Comparison of ENCODE assay signal across 12 cellular contexts in the genomic region with DNA sequence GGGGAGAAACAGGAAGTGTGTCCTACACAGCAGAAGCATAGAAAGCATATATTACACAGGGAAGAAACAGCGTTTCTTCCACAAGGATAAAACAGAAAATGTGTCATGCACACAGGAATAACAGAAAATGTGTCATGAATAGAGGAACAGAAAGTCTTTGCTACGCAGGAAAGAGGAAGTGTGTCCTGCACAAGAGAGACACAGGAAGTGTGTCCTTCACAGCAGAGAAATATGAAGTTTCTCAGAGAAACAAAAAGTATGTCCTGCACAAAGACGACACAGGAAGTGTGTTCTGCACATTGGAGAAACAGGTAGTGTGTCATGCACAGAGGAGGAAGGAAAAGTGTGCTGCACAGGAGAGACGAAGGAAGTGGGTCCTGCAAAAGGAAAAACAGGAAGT.
"Had no signal": no experiment of that assay in that cellular context is flagged by ENCODE, and none has a peak within 500 bp of the region (broad histone marks: within the 10 kb centered on the region; RNA-seq: fewer than 3 reads in every experiment).

No MANE protein-coding gene starts in this region.

- ATAC-seq: esophagus mucosa; mucosa of descending colon; naive thymus-derived CD4-positive, alpha-beta T cell had no signal

- H3K27me3 ChIP-seq: cardiac muscle cell, ovary, thyroid gland had no signal

- H3K27ac Mint-ChIP-seq: naive thymus-derived CD4-positive, alpha-beta T cell; T-helper 2 cell treated with Interferon-gamma antibody and Interleukin-4, amounts not matched to agents 5 μg/mL and 100 μg/mL, for 36 hours had no signal

- H3K4me1 ChIP-seq: thyroid gland had no signal

- H3K27ac ChIP-seq: cardiac muscle cell, ovary, thyroid gland had no signal

- H3K9me3 ChIP-seq: ovary, thyroid gland had no signal

- H3K36me3 ChIP-seq: cardiac muscle cell, ovary, thyroid gland had no signal

- H3K27me3 Mint-ChIP-seq: naive thymus-derived CD4-positive, alpha-beta T cell had no signal

- H3K4me3 Mint-ChIP-seq: naive thymus-derived CD4-positive, alpha-beta T cell; T-helper 2 cell treated with Interferon-gamma antibody and Interleukin-4, amounts not matched to agents 5 μg/mL and 100 μg/mL, for 36 hours had no signal

- DNase-seq: activated CD4-positive, alpha-beta T cell treated with anti-CD3 and anti-CD28 coated beads for 1 hour; activated CD4-positive, alpha-beta T cell treated with anti-CD3 and anti-CD28 coated beads, Interleukin-2, amount 50 U/mL, for 48 hours; activated naive CD4-positive, alpha-beta T cell treated with anti-CD3 and anti-CD28 coated beads, Interleukin-2, amount 50 U/mL, for 16 hours; activated T-cell treated with anti-CD3 and anti-CD28 coated beads, Interleukin-2, amount 50 U/mL, for 1 hour; mucosa of descending colon; naive thymus-derived CD4-positive, alpha-beta T cell; ovary; stimulated activated CD4-positive, alpha-beta T cell treated with anti-CD3 and anti-CD28 coated beads, Interleukin-1b, Interleukin-23, amount 100 ng/mL, for 48 hours; thyroid gland had no signal

- H3K4me3 ChIP-seq: cardiac muscle cell, mucosa of descending colon, ovary, thyroid gland had no signal
